ENCODE assay signal across 14 cellular contexts in the genomic region with DNA sequence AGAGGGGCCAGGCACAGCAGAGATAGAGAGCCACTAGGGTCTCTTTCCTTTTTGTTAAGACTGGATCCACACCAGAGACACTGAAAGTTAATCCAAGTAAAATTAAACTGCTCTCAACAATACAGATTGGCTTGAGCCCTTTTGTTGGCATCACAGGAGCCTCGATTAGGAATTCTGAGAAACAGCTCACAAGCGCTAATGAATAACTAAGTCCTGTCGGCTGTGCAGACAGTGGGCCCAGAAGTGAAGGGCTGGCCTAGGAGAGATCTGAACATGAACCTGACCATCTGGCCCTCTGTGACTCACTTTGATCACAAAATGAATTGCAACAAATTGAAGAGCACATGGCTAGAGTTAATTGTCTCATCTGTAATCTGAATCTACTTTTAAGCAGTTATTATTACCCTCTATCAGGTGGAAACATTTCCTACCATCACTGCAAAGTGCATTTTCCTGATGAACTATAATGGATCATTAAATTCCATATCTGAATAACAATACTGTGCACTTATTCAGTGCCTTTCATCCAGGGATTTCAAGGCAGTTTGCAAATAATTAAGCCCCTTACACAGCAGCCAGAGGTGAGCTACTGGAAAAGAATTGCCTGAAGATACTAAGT. TPM values are rescaled to one million over a fixed set of nuclear protein-coding genes. Genes with fewer than 3 reads are reported as not detected.
A peak's percentile ranks its signal among the peaks of the same experiment; 100 is the strongest.
DNase-seq lines count a peak whose midpoint lies in the region; ATAC-seq, FAIRE-seq and TF ChIP-seq lines count a peak whose summit lies in the region.
"Had no signal": no experiment of that assay in that cellular context is flagged by ENCODE, and none has a peak within 500 bp of the region (broad histone marks: within the 10 kb centered on the region; RNA-seq: fewer than 3 reads in every experiment).

No MANE protein-coding gene starts in this region.

- peaks cover 35% of the 10 kb centered on the region for H3K36me3 Mint-ChIP-seq in T-helper 2 cell treated with Interferon-gamma antibody and Interleukin-4, amounts not matched to agents 5 μg/mL and 100 μg/mL, for 36 hours (ENCODE audit: low read depth)

- no peaks in the 10 kb centered on the region for H3K9me3 Mint-ChIP-seq in T-helper 2 cell treated with Interferon-gamma antibody and Interleukin-4, amounts not matched to agents 5 μg/mL and 100 μg/mL, for 36 hours

- TF ChIP-seq CTCF in K562 (IDR thresholded peaks at IDR 0.05 in 2 of 3, conservative IDR thresholded peaks at IDR 0.05 in 1 of 3; ENCODE audit: insufficient read depth in 2 of 3, low read depth in 1 of 3, low read length in 3 of 3): no peak

- no peak for TF ChIP-seq EP300 in K562 (IDR thresholded peaks at IDR 0.05; ENCODE audit: low read length)

- H3K79me2 ChIP-seq in K562 (ENCODE audit: control insufficient read depth, insufficient read depth, low read length): no peaks in the 10 kb centered on the region

- no peaks in the 10 kb centered on the region for H3K36me3 ChIP-seq in K562 (ENCODE audit: control insufficient read depth, insufficient read depth, low read length)
- H3K36me3 ChIP-seq in neuron (ENCODE audit: insufficient read depth, low read length): no peaks in the 10 kb centered on the region
- H3K36me3 ChIP-seq: cardiac muscle cell had no signal

- in situ Hi-C loops in K562 (cut with MboI): no loop called here

- H3K27me3 ChIP-seq in K562 (ENCODE audit: control insufficient read depth in 2 of 2, insufficient read depth in 2 of 2, low read length in 2 of 2): peaks cover 13 to 22% of the 10 kb centered on the region in 2 experiments; a peak in 4 of 5 replicates
- no peaks in the 10 kb centered on the region for H3K27me3 ChIP-seq in neuron (ENCODE audit: insufficient read depth, low read length)

- H3K27me3 Mint-ChIP-seq in T-helper 2 cell treated with Interferon-gamma antibody and Interleukin-4, amounts not matched to agents 5 μg/mL and 100 μg/mL, for 36 hours (ENCODE audit: low read depth): peaks cover 4% of the 10 kb centered on the region

- no peaks in the 10 kb centered on the region for H3K9me1 ChIP-seq in K562 (ENCODE audit: control insufficient read depth, insufficient read depth, low read length)

- no peak overlapping the region for H3K4me3 ChIP-seq in K562
- H3K4me3 ChIP-seq in neuron (ENCODE audit: low read length): peak overlapping the region; percentile 90
- H3K4me3 ChIP-seq: A549, SK-N-MC had no signal

- H3K4me2 ChIP-seq in K562 (ENCODE audit: insufficient read depth, low read length): no peak overlapping the region
- H3K4me2 ChIP-seq: A549 had no signal

- no peak overlapping the region for H3K9ac ChIP-seq in K562 (ENCODE audit: insufficient read depth in 1 of 2, low read depth in 2 of 2, low read length in 2 of 2)

- no peak overlapping the region for H2AFZ ChIP-seq in K562 (ENCODE audit: low read depth, low read length)
- no peak overlapping the region for H2AFZ ChIP-seq in neuron (ENCODE audit: low read depth, low read length)

- H3K4me3 Mint-ChIP-seq in T-helper 2 cell treated with Interferon-gamma antibody and Interleukin-4, amounts not matched to agents 5 μg/mL and 100 μg/mL, for 36 hours: peak overlapping the region; percentile 92

- H3K4me1 ChIP-seq in K562 (replicated peaks in 1 of 2; ENCODE audit: control insufficient read depth in 2 of 2, insufficient read depth in 2 of 2, low read length in 2 of 2) (peaks cover 6 to 23% of the 10 kb centered on the region in 2 experiments; a peak in 4 of 5 replicates), neuron (ENCODE audit: insufficient read depth, low read length) (peaks cover 70% of the 10 kb centered on the region)

- TF ChIP-seq POLR2A in K562 (conservative IDR thresholded peaks at IDR 0.05): no peak

- peak overlapping the region; percentile 89 for H3K27ac Mint-ChIP-seq in T-helper 2 cell treated with Interferon-gamma antibody and Interleukin-4, amounts not matched to agents 5 μg/mL and 100 μg/mL, for 36 hours

- DNase-seq in T-helper 2 cell treated with Interferon-gamma antibody and Interleukin-4, amounts not matched to agents 5 μg/mL and 100 μg/mL, for 36 hours (ENCODE audit: low spot score): no peak
- DNase-seq in T-helper 2 cell (no peak), NCI-H524 (lab: John Stamatoyannopoulos, UW) (peak; percentile 91 to 95), K562 (ENCODE audit: extremely low read depth in 1 of 4, low spot score in 3 of 4) (no peak), NCI-H2029 treated with DMSO at 0.1 percent for 48 hours (lab: John Stamatoyannopoulos, UW) (no peak), NCI-H345 (lab: John Stamatoyannopoulos, UW) (no peak)
- no peak for DNase-seq in stimulated activated CD4-positive, alpha-beta T cell treated with anti-CD3 and anti-CD28 coated beads, Interleukin-1b, Interleukin-23, amount 100 ng/mL, for 48 hours
- DNase-seq: EL, NCI-H526 treated with DMSO at 0.1 percent for 48 hours had no signal

- TF ChIP-seq RAD21 in K562 (CRISPR knock-in tag; conservative IDR thresholded peaks at IDR 0.05 in 1 of 2, IDR thresholded peaks at IDR 0.05 in 1 of 2): no peak

- H3K4me1 Mint-ChIP-seq in T-helper 2 cell treated with Interferon-gamma antibody and Interleukin-4, amounts not matched to agents 5 μg/mL and 100 μg/mL, for 36 hours (ENCODE audit: low read depth): peaks cover 63% of the 10 kb centered on the region

- H4K20me1 ChIP-seq in K562 (replicated peaks; ENCODE audit: control insufficient read depth, insufficient read depth, low read length): no peaks in the 10 kb centered on the region; the same call in 1 of the 2 replicates

- CTCF ChIA-PET in K562 (lab: Yijun Ruan, JAX; ENCODE audit: low intra/inter-chr PET ratio): no interaction called here

- FAIRE-seq in K562 (lab: Jason Lieb, UNC): peak; percentile 42
- FAIRE-seq: A549, GM18507 had no signal

- 51% methylated on average over 3 of the region's 3 CpGs for WGBS in K562 (ENCODE audit: insufficient coverage, low coverage, missing lambda C conversion rate)

- BruUV-seq in K562 (replicated peaks; lab: Mats Ljungman, UMichigan): no TSS peak

- ATAC-seq in K562: no peak
- ATAC-seq: A549 had no signal

- intact Hi-C loops in K562 (cut with micrococcal nuclease): no loop called here

- H3K9me3 ChIP-seq in K562 (replicated peaks; ENCODE audit: control insufficient read depth, insufficient read depth, low read depth, low read length) (no peaks in the 10 kb centered on the region), neuron (ENCODE audit: low read length) (no peaks in the 10 kb centered on the region)
- H3K9me3 ChIP-seq: A549 had no signal

- POLR2A ChIA-PET in K562 (lab: Yijun Ruan, JAX): interaction anchor here (0.8 kb wide), 1 partner anchor 9 kb away, joined by 4 read pairs; no protein-coding TSS in a partner anchor

- no peak overlapping the region for H3K27ac ChIP-seq in K562 (ENCODE audit: extremely low read depth, low read depth, low read length)
- H3K27ac ChIP-seq: A549, cardiac muscle cell, SK-N-MC had no signal

TF ChIP-seq in K562, 482 proteins besides CTCF, POLR2A, EP300 and RAD21:
- no peak for TF ChIP-seq ZNF717 (CRISPR knock-in tag; IDR thresholded peaks at IDR 0.05)
- TF ChIP-seq TFE3 (CRISPR knock-in tag; IDR thresholded peaks at IDR 0.05): no peak

RNA-seq across cellular contexts. Expression of gene BACH2, which starts 3.2 kb away (rescaled TPM):
- total RNA-seq in K562 (2011; cell fraction: chromatin; rRNA removed; ENCODE audit: low replicate concordance): 16.1 and 29.2 TPM in 2 replicates
- total RNA-seq in K562 (2011; cell fraction: nucleolus; rRNA removed): 6.1 and 8.3 TPM in 2 replicates
- total RNA-seq in K562 (2011; cell fraction: nucleoplasm; rRNA removed): 10.3 and 15.1 TPM in 2 replicates
- 0.33 and 2.0 TPM in 2 replicates for total RNA-seq in K562 (2014; rRNA removed)
- 0.55 and 0.96 TPM in 2 replicates for total RNA-seq in K562 (2014; rRNA removed; fragmentation: Illumina TruSeq; extraction: Trizol)
- 0.11 and 0.40 TPM in 2 replicates for total RNA-seq in K562 (2015; rRNA removed; fragmentation: Illumina TruSeq; extraction: Trizol)
- total RNA-seq in K562 (2021): 1.7 and 2.0 TPM in 2 replicates
- 3.1 and 3.3 TPM in 2 replicates for polyA plus RNA-seq in K562 (2011; rRNA removed)
- polyA plus RNA-seq in K562 (2011; cell fraction: cytosol; rRNA removed): 1.5 and 2.1 TPM in 2 replicates
- 5.2 and 7.8 TPM in 2 replicates for polyA plus RNA-seq in K562 (2011; cell fraction: nucleus; rRNA removed)
- 1.0 and 1.2 TPM in 2 replicates for polyA plus RNA-seq in K562 (2012)
- 0.59 and 0.91 TPM in 2 replicates for polyA plus RNA-seq in K562 (2014; fragmentation: Illumina TruSeq; extraction: Trizol)
- polyA plus RNA-seq in K562 (2014; fragmentation: Nextera tagmentation; extraction: Ambion mirVana): under 1 TPM; 0.06 to 0.11 TPM
- polyA plus RNA-seq in K562 (2014; rRNA removed): 0.61 and 0.65 TPM in 2 replicates
- polyA minus RNA-seq in K562 (2011; rRNA and poly(A)+ RNA removed): 9.8 and 11.4 TPM in 2 replicates
- polyA minus RNA-seq in K562 (2011; cell fraction: cytosol; rRNA and poly(A)+ RNA removed): 2.3 and 3.9 TPM in 2 replicates
- polyA minus RNA-seq in K562 (2011; cell fraction: nucleus; rRNA and poly(A)+ RNA removed): 14.8 and 19.3 TPM in 2 replicates

Comparison
In these comparisons a context has a peak if more than half of its experiments do, and no peak if none do; other contexts are left out.
1. DNase-seq: peak in NCI-H524 (2 of 2); none in T-helper 2 cell treated with Interferon-gamma antibody and Interleukin-4, amounts not matched to agents 5 μg/mL and 100 μg/mL, for 36 hours (single experiment), T-helper 2 cell (0 of 5), K562 (0 of 4), NCI-H2029 treated with DMSO at 0.1 percent for 48 hours (single experiment), NCI-H345 (single experiment) and stimulated activated CD4-positive, alpha-beta T cell treated with anti-CD3 and anti-CD28 coated beads, Interleukin-1b, Interleukin-23, amount 100 ng/mL, for 48 hours (single experiment).